Comparison of ENCODE assay signal across 17 cellular contexts in the genomic region with DNA sequence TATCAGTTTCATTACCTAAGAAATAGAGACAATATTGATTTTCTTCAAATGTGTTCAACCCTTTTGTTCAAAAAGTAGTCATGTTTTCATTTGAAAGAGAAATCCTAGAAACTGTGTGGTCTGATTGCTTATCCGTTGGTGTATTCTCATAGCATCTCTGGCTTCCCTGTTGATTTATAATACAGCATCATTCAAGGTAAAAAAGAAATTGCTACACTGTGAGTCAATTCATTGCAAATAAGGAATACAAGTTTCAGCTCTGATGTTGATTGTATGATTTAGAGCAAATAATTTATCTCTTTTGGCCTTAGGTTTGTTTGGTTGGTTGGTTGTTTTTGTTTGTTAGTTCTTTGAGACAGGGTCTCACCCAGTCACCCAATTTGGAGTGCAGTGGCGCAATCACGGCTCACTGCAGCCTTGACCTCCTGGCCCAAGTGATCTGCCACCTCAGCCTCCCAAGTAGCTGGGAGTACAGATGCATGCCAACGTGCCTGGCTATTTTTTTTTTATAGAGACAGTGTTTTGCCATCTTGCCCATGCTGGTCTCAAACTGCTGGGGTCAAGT.
DNase-seq lines count a peak whose midpoint lies in the region.
"Had no signal": no experiment of that assay in that cellular context is flagged by ENCODE, and none has a peak within 500 bp of the region (broad histone marks: within the 10 kb centered on the region; RNA-seq: fewer than 3 reads in every experiment).

No MANE protein-coding gene starts in this region.

- intact Hi-C loops in activated CD4-positive, alpha-beta T cell treated with anti-CD3 and anti-CD28 coated beads, Interleukin-2, amount 10 ng/mL, durations not matched to agents 24 days and 14 days (cut with micrococcal nuclease), result loop anchor here (1.0 to 5.0 kb wide), 2 partner anchors 224 to 246 kb away; no protein-coding TSS in a partner anchor

- no peak overlapping the region for H3K4me3 Mint-ChIP-seq in activated CD4-positive, alpha-beta T cell treated with anti-CD3 and anti-CD28 coated beads, Interleukin-2, amount 10 ng/mL, durations not matched to agents 24 days and 14 days

- no peaks in the 10 kb centered on the region for H3K79me2 ChIP-seq in ACC112 (ENCODE audit: control insufficient read depth, insufficient read depth, low read length, unreplicated experiment)

- no peak for DNase-seq in activated CD4-positive, alpha-beta T cell treated with anti-CD3 and anti-CD28 coated beads, Interleukin-2, amount 10 ng/mL, durations not matched to agents 24 days and 14 days
- no peak for DNase-seq in activated CD4-positive, alpha-beta T cell treated with anti-CD3 and anti-CD28 coated beads for 48 hours
- DNase-seq in NCI-H460 (ENCODE audit: extremely low read depth, low read depth), result peak; percentile 38
- peak; percentile 46 for DNase-seq in amniotic epithelial cell (ENCODE audit: low read depth)
- no peak for DNase-seq in ACHN
- no peak for DNase-seq in stimulated activated CD4-positive, alpha-beta T cell treated with anti-CD3 and anti-CD28 coated beads, Interleukin-4, amount 100 ng/mL, for 1 hour
- DNase-seq in NCI-H226, result no peak
- DNase-seq: AML-193, Caco-2, EL, H7, NCI-H1417 treated with DMSO at 0.1 percent for 48 hours, NCI-H446 treated with DMSO at 0.1 percent for 48 hours, NCI-H82 had no signal

- no peak overlapping the region for H3K4me3 ChIP-seq in ACC112 (ENCODE audit: low read depth, low read length)
- H3K4me3 ChIP-seq: K562 had no signal

- peaks cover 8% of the 10 kb centered on the region for H3K36me3 Mint-ChIP-seq in activated CD4-positive, alpha-beta T cell treated with anti-CD3 and anti-CD28 coated beads, Interleukin-2, amount 10 ng/mL, durations not matched to agents 24 days and 14 days (ENCODE audit: low read depth)
- H3K36me3 Mint-ChIP-seq: CD14-positive monocyte had no signal

- peak overlapping the region; percentile 62 for H3K27ac Mint-ChIP-seq in activated CD4-positive, alpha-beta T cell treated with anti-CD3 and anti-CD28 coated beads, Interleukin-2, amount 10 ng/mL, durations not matched to agents 24 days and 14 days

- no peaks in the 10 kb centered on the region for H3K27me3 Mint-ChIP-seq in activated CD4-positive, alpha-beta T cell treated with anti-CD3 and anti-CD28 coated beads, Interleukin-2, amount 10 ng/mL, durations not matched to agents 24 days and 14 days

- no peak overlapping the region for H2AFZ ChIP-seq in ACC112 (ENCODE audit: low read length, unreplicated experiment)

- peaks cover 59% of the 10 kb centered on the region for H3K4me1 Mint-ChIP-seq in activated CD4-positive, alpha-beta T cell treated with anti-CD3 and anti-CD28 coated beads, Interleukin-2, amount 10 ng/mL, durations not matched to agents 24 days and 14 days

- H3K9me3 Mint-ChIP-seq in activated CD4-positive, alpha-beta T cell treated with anti-CD3 and anti-CD28 coated beads, Interleukin-2, amount 10 ng/mL, durations not matched to agents 24 days and 14 days, result peaks cover 8% of the 10 kb centered on the region

- peaks cover 21% of the 10 kb centered on the region for H3K4me1 ChIP-seq in ACC112 (ENCODE audit: control insufficient read depth, insufficient read depth, low read length, unreplicated experiment)
- H3K4me1 ChIP-seq: Caco-2 had no signal

- no peaks in the 10 kb centered on the region for H3K27me3 ChIP-seq in ACC112 (ENCODE audit: insufficient read depth, low read length)

- in situ Hi-C loops in ACHN (cut with HindIII; ENCODE audit: low pct_ligation_motif_present, low pct_unique_long_range_greater_than_20kb, low sequenced_read_pairs), result no loop called here

- peak overlapping the region; percentile 69 for H3K27ac ChIP-seq in ACC112 (ENCODE audit: low read depth, low read length)

- H3K36me3 ChIP-seq in ACC112 (ENCODE audit: insufficient read depth, low read length), result no peaks in the 10 kb centered on the region

Comparison
In these comparisons a context has a peak if more than half of its experiments do, and no peak if none do; other contexts are left out.
1. DNase-seq: peak in NCI-H460 (single experiment) and amniotic epithelial cell (single experiment); none in activated CD4-positive, alpha-beta T cell treated with anti-CD3 and anti-CD28 coated beads, Interleukin-2, amount 10 ng/mL, durations not matched to agents 24 days and 14 days (single experiment), activated CD4-positive, alpha-beta T cell treated with anti-CD3 and anti-CD28 coated beads for 48 hours (single experiment), ACHN (single experiment), stimulated activated CD4-positive, alpha-beta T cell treated with anti-CD3 and anti-CD28 coated beads, Interleukin-4, amount 100 ng/mL, for 1 hour (single experiment) and NCI-H226 (single experiment).